ENCODE assay signal across 8 cellular contexts in genomic region chr16:89818851-89819403, GRCh38. TPM values are rescaled to one million over a fixed set of nuclear protein-coding genes. Genes with fewer than 3 reads are reported as not detected.
DNase-seq lines count a peak whose midpoint lies in the region; TF ChIP-seq lines count a peak whose summit lies in the region.
"Not testable (repeated sequence)": the region's sequence is repeated elsewhere in the genome, so short reads cannot be mapped to it uniquely, and the experiment has no call there.
"Had no signal": no experiment of that assay in that cellular context is flagged by ENCODE, and none has a peak within 500 bp of the region (broad histone marks: within the 10 kb centered on the region; RNA-seq: fewer than 3 reads in every experiment).

No MANE protein-coding gene starts in this region.

- intact Hi-C loops in activated T-helper 1 cell treated with anti-CD3 and anti-CD28 coated beads, Interleukin-12 subunit alpha, Interleukin-12 subunit beta, Interleukin-2, Interleukin-4 antibody, amounts not matched to agents 30 ng/mL and 10 ng/mL and 1 ng/mL, durations not matched to agents 14 hours and 24 hours and 36 hours (cut with micrococcal nuclease), result loop anchor here (10.0 kb wide), 1 partner anchor 604 kb away; the partner anchor contains the start of gene ZNF778
- intact Hi-C loops in ovary (cut with DNase I), result not testable (repeated sequence)

- not testable (repeated sequence) for TF ChIP-seq CTCF in ovary (IDR thresholded peaks at IDR 0.05)

- H3K27ac Mint-ChIP-seq in activated T-helper 1 cell treated with anti-CD3 and anti-CD28 coated beads, Interleukin-12 subunit alpha, Interleukin-12 subunit beta, Interleukin-2, Interleukin-4 antibody, amounts not matched to agents 30 ng/mL and 10 ng/mL and 1 ng/mL, durations not matched to agents 14 hours and 24 hours and 36 hours, result not testable (repeated sequence)
- peak overlapping the region in 4 of 6 donors; percentile 44 to 81 (median 78) for H3K27ac Mint-ChIP-seq in immature natural killer cell

- H3K9me3 ChIP-seq in ovary, result not testable (repeated sequence)

- H3K9me3 Mint-ChIP-seq in activated T-helper 1 cell treated with anti-CD3 and anti-CD28 coated beads, Interleukin-12 subunit alpha, Interleukin-12 subunit beta, Interleukin-2, Interleukin-4 antibody, amounts not matched to agents 30 ng/mL and 10 ng/mL and 1 ng/mL, durations not matched to agents 14 hours and 24 hours and 36 hours; immature natural killer cell: not testable (repeated sequence)

- H3K4me3 Mint-ChIP-seq in activated T-helper 1 cell treated with anti-CD3 and anti-CD28 coated beads, Interleukin-12 subunit alpha, Interleukin-12 subunit beta, Interleukin-2, Interleukin-4 antibody, amounts not matched to agents 30 ng/mL and 10 ng/mL and 1 ng/mL, durations not matched to agents 14 hours and 24 hours and 36 hours, result peak overlapping the region; percentile 45
- peak overlapping the region in 4 of 5 donors; percentile 5 to 56 (median 26) for H3K4me3 Mint-ChIP-seq in immature natural killer cell

- DNase-seq in COLO668 (lab: John Stamatoyannopoulos, UW; ENCODE audit: unreplicated experiment) (peak; percentile 17), HT-29 (ENCODE audit: low spot score) (peak; percentile 24), RPMI7951 (ENCODE audit: low read depth) (peak; percentile 78), cerebellar cortex (ENCODE audit: low spot score) (peak; percentile 25), ovary (peak in 3 of 5 donors; percentile 53 to 77 (median 61))
- DNase-seq in activated T-helper 1 cell treated with anti-CD3 and anti-CD28 coated beads, Interleukin-12 subunit alpha, Interleukin-12 subunit beta, Interleukin-2, Interleukin-4 antibody, amounts not matched to agents 30 ng/mL and 10 ng/mL and 1 ng/mL, durations not matched to agents 14 hours and 24 hours and 36 hours (ENCODE audit: low spot score); immature natural killer cell: not testable (repeated sequence)

- not testable (repeated sequence) for H3K4me1 ChIP-seq in ovary (ENCODE audit: insufficient read depth)

- not testable (repeated sequence) for TF ChIP-seq POLR2A in ovary (IDR thresholded peaks at IDR 0.05)

- H3K27me3 ChIP-seq in ovary, result not testable (repeated sequence)

- H3K36me3 ChIP-seq in ovary, result not testable (repeated sequence)

- H3K4me3 ChIP-seq in ovary, result not testable (repeated sequence)

- H3K4me1 Mint-ChIP-seq in activated T-helper 1 cell treated with anti-CD3 and anti-CD28 coated beads, Interleukin-12 subunit alpha, Interleukin-12 subunit beta, Interleukin-2, Interleukin-4 antibody, amounts not matched to agents 30 ng/mL and 10 ng/mL and 1 ng/mL, durations not matched to agents 14 hours and 24 hours and 36 hours (ENCODE audit: low read depth), result peaks cover 22% of the 10 kb centered on the region
- H3K4me1 Mint-ChIP-seq in immature natural killer cell, result peaks cover 51 to 52% of the 10 kb centered on the region in 2 donors

- TF ChIP-seq EP300 in ovary (IDR thresholded peaks at IDR 0.05), result not testable (repeated sequence)

- H3K36me3 Mint-ChIP-seq in activated T-helper 1 cell treated with anti-CD3 and anti-CD28 coated beads, Interleukin-12 subunit alpha, Interleukin-12 subunit beta, Interleukin-2, Interleukin-4 antibody, amounts not matched to agents 30 ng/mL and 10 ng/mL and 1 ng/mL, durations not matched to agents 14 hours and 24 hours and 36 hours (ENCODE audit: low read depth); immature natural killer cell: not testable (repeated sequence)

- 38 to 46% (median 42%) methylated on average over 14 of the region's 14 CpGs for WGBS in ovary, 3 donors

- not testable (repeated sequence) for H3K27me3 Mint-ChIP-seq in activated T-helper 1 cell treated with anti-CD3 and anti-CD28 coated beads, Interleukin-12 subunit alpha, Interleukin-12 subunit beta, Interleukin-2, Interleukin-4 antibody, amounts not matched to agents 30 ng/mL and 10 ng/mL and 1 ng/mL, durations not matched to agents 14 hours and 24 hours and 36 hours (ENCODE audit: insufficient read depth)
- peaks cover 5 to 11% (median 9%) of the 10 kb centered on the region in 3 donors for H3K27me3 Mint-ChIP-seq in immature natural killer cell (ENCODE audit: low read depth in 3 of 3)

- H3K27ac ChIP-seq in ovary, result not testable (repeated sequence)

RNA-seq across cellular contexts. Expression of gene FANCA, which starts 2.5 kb away (rescaled TPM):
- 92.6 and 100 TPM in 2 replicates for total RNA-seq in HT-29 (2014; rRNA removed; shearing (Covaris generic))
- total RNA-seq in RPMI7951 (2014; rRNA removed; shearing (Covaris generic)), result 28.2 and 33.5 TPM in 2 replicates
- 210 and 221 TPM in 2 replicates for total RNA-seq in activated T-helper 1 cell treated with anti-CD3 and anti-CD28 coated beads, Interleukin-12 subunit alpha, Interleukin-12 subunit beta, Interleukin-2, Interleukin-4 antibody, amounts not matched to agents 30 ng/mL and 10 ng/mL and 1 ng/mL, durations not matched to agents 14 hours and 24 hours and 36 hours
- polyA plus RNA-seq in immature natural killer cell (10 to 100 TPM in 2 of 3 donors, 1 to 10 TPM in 1; 8.7 to 21.6 (median 10.9) TPM), ovary (1 to 10 TPM; 2.0 to 2.2 TPM)
- total RNA-seq in ovary, result 1 to 10 TPM in 6 of 7 donors, under 1 TPM in 1; 0.91 to 7.6 (median 5.1) TPM

RNA-seq across cellular contexts. Expression of gene SPIRE2, which starts 9.3 kb away (rescaled TPM):
- total RNA-seq in HT-29 (2014; rRNA removed; shearing (Covaris generic)), result 25.2 and 30.4 TPM in 2 replicates
- 1.8 and 3.3 TPM in 2 replicates for total RNA-seq in RPMI7951 (2014; rRNA removed; shearing (Covaris generic))
- 1.5 and 2.7 TPM in 2 replicates for total RNA-seq in activated T-helper 1 cell treated with anti-CD3 and anti-CD28 coated beads, Interleukin-12 subunit alpha, Interleukin-12 subunit beta, Interleukin-2, Interleukin-4 antibody, amounts not matched to agents 30 ng/mL and 10 ng/mL and 1 ng/mL, durations not matched to agents 14 hours and 24 hours and 36 hours
- polyA plus RNA-seq in immature natural killer cell, result 1 to 10 TPM; 1.0 to 1.3 (median 1.3) TPM
- total RNA-seq in ovary, result 10 to 100 TPM in 1 of 7 donors, 1 to 10 TPM in 5, under 1 TPM in 1; 0.95 to 28.7 (median 6.1) TPM
- polyA plus RNA-seq in ovary, result 1 to 10 TPM; 2.5 to 2.9 TPM
- total RNA-seq: ascending aorta had no signal

RNA-seq across cellular contexts. Expression of gene TCF25, which starts 54.5 kb away (rescaled TPM):
- total RNA-seq in HT-29 (2014; rRNA removed; shearing (Covaris generic)), result 136 and 161 TPM in 2 replicates
- 72.9 and 93.7 TPM in 2 replicates for total RNA-seq in RPMI7951 (2014; rRNA removed; shearing (Covaris generic))
- total RNA-seq in activated T-helper 1 cell treated with anti-CD3 and anti-CD28 coated beads, Interleukin-12 subunit alpha, Interleukin-12 subunit beta, Interleukin-2, Interleukin-4 antibody, amounts not matched to agents 30 ng/mL and 10 ng/mL and 1 ng/mL, durations not matched to agents 14 hours and 24 hours and 36 hours, result 189 and 201 TPM in 2 replicates
- polyA plus RNA-seq in immature natural killer cell (100 to 1,000 TPM in 2 of 3 donors, 10 to 100 TPM in 1; 98.1 to 249 (median 131) TPM), ovary (100 to 1,000 TPM; 122 to 186 TPM)
- total RNA-seq in ovary, result 100 to 1,000 TPM; 132 to 210 (median 185) TPM
